ENCODE assay signal across 9 cellular contexts in genomic region chr10:124732931-124733536, GRCh38. TPM values are rescaled to one million over a fixed set of nuclear protein-coding genes. Genes with fewer than 3 reads are reported as not detected.
DNase-seq lines count a peak whose midpoint lies in the region; ATAC-seq, FAIRE-seq and TF ChIP-seq lines count a peak whose summit lies in the region.
"Had no signal": no experiment of that assay in that cellular context is flagged by ENCODE, and none has a peak within 500 bp of the region (broad histone marks: within the 10 kb centered on the region; RNA-seq: fewer than 3 reads in every experiment).

No MANE protein-coding gene starts in this region.

- no peak overlapping the region for H3K18ac ChIP-seq in neuronal stem cell (ENCODE audit: low read length)

- no peak overlapping the region for H2BK15ac ChIP-seq in neuronal stem cell (ENCODE audit: low read length)

- no peaks in the 10 kb centered on the region for H3K27me3 ChIP-seq in MG63
- H3K27me3 ChIP-seq in neuronal stem cell (ENCODE audit: control insufficient read depth in 3 of 3, insufficient read depth in 3 of 3, low read depth in 1 of 3, low read length in 3 of 3): no peaks in the 10 kb centered on the region

- no peak overlapping the region for H2BK5ac ChIP-seq in neuronal stem cell (ENCODE audit: low read length)

- H3K4ac ChIP-seq in neuronal stem cell (ENCODE audit: low read length): no peak overlapping the region

- no peak overlapping the region for H2BK120ac ChIP-seq in neuronal stem cell (ENCODE audit: low read depth, low read length)

- no peak for TF ChIP-seq CTCF in nephron (IDR thresholded peaks at IDR 0.05; ENCODE audit: unreplicated experiment in 3 of 3)

- no peak overlapping the region for H2AK5ac ChIP-seq in neuronal stem cell (ENCODE audit: low read depth, low read length)

- no peaks in the 10 kb centered on the region for H3K27me3 Mint-ChIP-seq in T-helper 2 cell treated with Interferon-gamma antibody and Interleukin-4, amounts not matched to agents 5 μg/mL and 100 μg/mL, for 36 hours (ENCODE audit: low read depth)
- no peaks in the 10 kb centered on the region for H3K27me3 Mint-ChIP-seq in nephron (ENCODE audit: low read depth)

- H3K9me3 Mint-ChIP-seq in T-helper 2 cell treated with Interferon-gamma antibody and Interleukin-4, amounts not matched to agents 5 μg/mL and 100 μg/mL, for 36 hours: no peaks in the 10 kb centered on the region
- no peaks in the 10 kb centered on the region for H3K9me3 Mint-ChIP-seq in nephron

- H3K27ac ChIP-seq in cingulate gyrus (ENCODE audit: low read depth, low read length): peak overlapping the region; percentile 71
- no peak overlapping the region for H3K27ac ChIP-seq in neuronal stem cell (replicated peaks; ENCODE audit: low read length)

- TF ChIP-seq POLR2A in GM12891 (IDR thresholded peaks at IDR 0.05; ENCODE audit: low read depth, low read length): no peak

- peaks cover 25% of the 10 kb centered on the region for H3K79me1 ChIP-seq in neuronal stem cell (ENCODE audit: low read depth, low read length)

- DNase-seq in GM12891 (ENCODE audit: insufficient read length, low spot score): no peak
- DNase-seq in T-helper 2 cell treated with Interferon-gamma antibody and Interleukin-4, amounts not matched to agents 5 μg/mL and 100 μg/mL, for 36 hours (ENCODE audit: low spot score): peak; percentile 59
- no peak for DNase-seq in MG63
- no peak for DNase-seq in neuronal stem cell (ENCODE audit: low spot score)
- DNase-seq in cerebellar cortex (ENCODE audit: low spot score): no peak

- FAIRE-seq in GM12891 (lab: Jason Lieb, UNC): peak; percentile 89
- FAIRE-seq: frontal cortex had no signal

- H3K14ac ChIP-seq in neuronal stem cell (ENCODE audit: low read length): no peak overlapping the region

- H3K4me3 Mint-ChIP-seq in T-helper 2 cell treated with Interferon-gamma antibody and Interleukin-4, amounts not matched to agents 5 μg/mL and 100 μg/mL, for 36 hours: peak overlapping the region; percentile 65
- peak overlapping the region in 1 of 3 experiments; percentile 12 for H3K4me3 Mint-ChIP-seq in nephron

- peaks cover 47% of the 10 kb centered on the region for H3K4me1 Mint-ChIP-seq in T-helper 2 cell treated with Interferon-gamma antibody and Interleukin-4, amounts not matched to agents 5 μg/mL and 100 μg/mL, for 36 hours (ENCODE audit: low read depth)
- H3K4me1 Mint-ChIP-seq in nephron: peaks cover 75% of the 10 kb centered on the region

- no peak overlapping the region for H4K91ac ChIP-seq in neuronal stem cell (ENCODE audit: low read depth, low read length, poor library complexity)

- peak overlapping the region; percentile 85 for H3K27ac Mint-ChIP-seq in T-helper 2 cell treated with Interferon-gamma antibody and Interleukin-4, amounts not matched to agents 5 μg/mL and 100 μg/mL, for 36 hours
- peak overlapping the region; percentile 73 to 99 (median 83) for H3K27ac Mint-ChIP-seq in nephron

- no peak overlapping the region for H2AFZ ChIP-seq in neuronal stem cell (ENCODE audit: low read length)

- no peak overlapping the region for H3K23ac ChIP-seq in neuronal stem cell (ENCODE audit: low read depth, low read length, poor library complexity)

- no CpG with 5 or more reads among the region's 14 CpGs for WGBS in neuronal stem cell (ENCODE audit: extremely low coverage in 2 of 2, insufficient read length in 2 of 2, insufficient replicate concordance in 1 of 2), 2 donors

- peak; percentile 76 for ATAC-seq in HG02678 (IDR thresholded peaks at IDR 0.05; ENCODE audit: unreplicated experiment)

- peaks cover 3 to 7% of the 10 kb centered on the region in 2 donors for H3K4me1 ChIP-seq in neuronal stem cell (ENCODE audit: control insufficient read depth in 2 of 2, insufficient read depth in 1 of 2, low read depth in 1 of 2, low read length in 2 of 2)

- H3K9ac ChIP-seq in neuronal stem cell (ENCODE audit: low read depth, low read length, poor library complexity): no peak overlapping the region

- peaks cover 15% of the 10 kb centered on the region for H3K36me3 ChIP-seq in MG63
- H3K36me3 ChIP-seq in neuronal stem cell (replicated peaks in 1 of 2; ENCODE audit: control insufficient read depth in 2 of 2, insufficient read depth in 2 of 2, low read length in 2 of 2): peaks cover 5 to 42% of the 10 kb centered on the region in 2 donors

- H3K36me3 Mint-ChIP-seq in T-helper 2 cell treated with Interferon-gamma antibody and Interleukin-4, amounts not matched to agents 5 μg/mL and 100 μg/mL, for 36 hours (ENCODE audit: low read depth): peaks cover 26% of the 10 kb centered on the region
- H3K36me3 Mint-ChIP-seq in nephron (ENCODE audit: low read depth): peaks cover 18% of the 10 kb centered on the region

- H3K4me3 ChIP-seq in MG63: no peak overlapping the region
- H3K4me3 ChIP-seq in neuronal stem cell (ENCODE audit: low read length in 2 of 2): no peak overlapping the region

- H3K9me3 ChIP-seq in MG63 (no peaks in the 10 kb centered on the region), neuronal stem cell (replicated peaks in 1 of 2; ENCODE audit: control insufficient read depth in 2 of 2, insufficient read depth in 1 of 2, low read depth in 1 of 2, low read length in 2 of 2) (no peaks in the 10 kb centered on the region)

- no peak overlapping the region for H2BK12ac ChIP-seq in neuronal stem cell (ENCODE audit: low read length)

- no peak overlapping the region for H4K8ac ChIP-seq in neuronal stem cell (ENCODE audit: low read depth, low read length)

- H3K4me2 ChIP-seq in neuronal stem cell (ENCODE audit: insufficient read depth, low read length, poor library complexity, severe bottlenecking): no peak overlapping the region

TF ChIP-seq in GM12891, 5 proteins besides CTCF, POLR2A, EP300 and RAD21:
- no peak for TF ChIP-seq POU2F2 (IDR thresholded peaks at IDR 0.05; ENCODE audit: low read depth, low read length)
- TF ChIP-seq PAX5 (IDR thresholded peaks at IDR 0.05; ENCODE audit: insufficient read depth, low read length, severe bottlenecking): no peak
- no peak for TF ChIP-seq TAF1 (IDR thresholded peaks at IDR 0.05; ENCODE audit: low read depth, low read length)
- TF ChIP-seq SPI1 (IDR thresholded peaks at IDR 0.05; ENCODE audit: low read depth, low read length): peak; percentile 63
- TF ChIP-seq POLR2AphosphoS5 (IDR thresholded peaks at IDR 0.05; ENCODE audit: low read depth, low read length): no peak

RNA-seq across cellular contexts. Expression of gene FAM53B, which starts 11.1 kb away (rescaled TPM):
- polyA plus RNA-seq in GM12891 (2012; ENCODE audit: low read depth, missing spikeins): 8.0 TPM
- total RNA-seq in MG63 (2014; rRNA removed; shearing (Covaris generic); ENCODE audit: low replicate concordance): 14.4 and 15.8 TPM in 2 replicates
- 15.1 TPM for polyA plus RNA-seq in neuronal stem cell (2013, experiment 1 of 2)
- 15.7 TPM for polyA plus RNA-seq in neuronal stem cell (2013, experiment 2 of 2)

RNA-seq across cellular contexts. Expression of gene EEF1AKMT2, which starts 58.7 kb away (rescaled TPM):
- polyA plus RNA-seq in GM12891 (2012; ENCODE audit: low read depth, missing spikeins): 15.7 TPM
- total RNA-seq in MG63 (2014; rRNA removed; shearing (Covaris generic); ENCODE audit: low replicate concordance): 23.1 and 43.0 TPM in 2 replicates
- 17.4 TPM for polyA plus RNA-seq in neuronal stem cell (2013, experiment 1 of 2)
- 19.7 TPM for polyA plus RNA-seq in neuronal stem cell (2013, experiment 2 of 2)
